ENCODE assay signal across 8 cellular contexts in genomic region chr15:74631935-74632560, GRCh38. TPM values are rescaled to one million over a fixed set of nuclear protein-coding genes. Genes with fewer than 3 reads are reported as not detected.
DNase-seq lines count a peak whose midpoint lies in the region; ATAC-seq and TF ChIP-seq lines count a peak whose summit lies in the region.

No MANE protein-coding gene starts in this region.

- H4K20me1 ChIP-seq in KMS-11 (ENCODE audit: insufficient read depth): no peaks in the 10 kb centered on the region

- TF ChIP-seq CTCF in KMS-11 (conservative IDR thresholded peaks at IDR 0.05; ENCODE audit: low read depth, low read length) (peak; percentile 87), VCaP (conservative IDR thresholded peaks at IDR 0.05) (peak; percentile 99), breast epithelium (IDR thresholded peaks at IDR 0.05) (peak; percentile 17 to 76 (median 65))

- no peaks in the 10 kb centered on the region for H3K9me3 ChIP-seq in breast epithelium

- ATAC-seq in HG03139 (IDR thresholded peaks at IDR 0.05; ENCODE audit: unreplicated experiment) (no peak), HG02840 (IDR thresholded peaks at IDR 0.05; ENCODE audit: low FRiP score, unreplicated experiment) (no peak)

- H3K4me3 ChIP-seq in KMS-11 (IDR thresholded peaks at IDR 0.05; ENCODE audit: insufficient read depth, low read depth, low read length) (no peak overlapping the region), breast epithelium (no peak overlapping the region)

- DNase-seq in ELR (ENCODE audit: low read depth) (peak; percentile 63), breast epithelium (ENCODE audit: low spot score in 2 of 2) (no peak), left kidney (ENCODE audit: low read depth, low spot score) (peak; percentile 75)
- peak in 2 of 3 experiments; percentile 38 to 56 for DNase-seq in stimulated activated CD4-positive, alpha-beta T cell treated with anti-CD3 and anti-CD28 coated beads, TNF-alpha, amount 100 ng/mL, for 24 hours (ENCODE audit: low read depth in 3 of 3)

- H3K36me3 ChIP-seq in KMS-11 (ENCODE audit: insufficient read depth) (peaks cover 3% of the 10 kb centered on the region; the same call in 1 of the 2 replicates), breast epithelium (peaks cover 6% of the 10 kb centered on the region)

- H3K4me1 ChIP-seq in KMS-11 (ENCODE audit: low read depth, poor library complexity, severe bottlenecking): peaks cover 10% of the 10 kb centered on the region
- H3K4me1 ChIP-seq in breast epithelium: no peaks in the 10 kb centered on the region

- no peak overlapping the region for H3K27ac ChIP-seq in KMS-11
- H3K27ac ChIP-seq in VCaP: peak overlapping the region; percentile 24
- H3K27ac ChIP-seq in breast epithelium: no peak overlapping the region

- no peak overlapping the region for H2AFZ ChIP-seq in KMS-11 (ENCODE audit: low read depth)

- H3K27me3 ChIP-seq in KMS-11 (ENCODE audit: insufficient read depth, low read depth): no peaks in the 10 kb centered on the region
- no peaks in the 10 kb centered on the region for H3K27me3 ChIP-seq in breast epithelium

- no peak overlapping the region for H3K4me2 ChIP-seq in KMS-11

- intact Hi-C loops in breast epithelium (cut with DNase I; ENCODE audit: low total_unique reads): loop anchor here (5.0 kb wide), 1 partner anchor 130 kb away; no protein-coding TSS in a partner anchor

- TF ChIP-seq POLR2A in breast epithelium (IDR thresholded peaks at IDR 0.05): no peak

- H3K79me2 ChIP-seq in KMS-11 (ENCODE audit: insufficient read depth, low read depth): no peaks in the 10 kb centered on the region

- no peak overlapping the region for H3K9ac ChIP-seq in KMS-11

RNA-seq across cellular contexts. Expression of gene CLK3, which starts 16.4 kb away (rescaled TPM):
- 100 to 1,000 TPM in 2 of 3 donors, 10 to 100 TPM in 1; 99.2 to 110 (median 101) TPM for total RNA-seq in breast epithelium

Comparison
In these comparisons a context has a peak if more than half of its experiments do, and no peak if none do; other contexts are left out.
1. DNase-seq: peak in ELR (single experiment), left kidney (single experiment) and stimulated activated CD4-positive, alpha-beta T cell treated with anti-CD3 and anti-CD28 coated beads, TNF-alpha, amount 100 ng/mL, for 24 hours (2 of 3); none in breast epithelium (0 of 2).
2. Peak in every context shown above with its lines, with median percentiles within 50 percentile points of each other: CTCF ChIP-seq.